Comparison of ENCODE assay signal across 25 cellular contexts in genomic region chr5:10828241-10828640, GRCh38.
DNase-seq lines count a peak whose midpoint lies in the region; ATAC-seq and TF ChIP-seq lines count a peak whose summit lies in the region.
"Had no signal": no experiment of that assay in that cellular context is flagged by ENCODE, and none has a peak within 500 bp of the region (broad histone marks: within the 10 kb centered on the region; RNA-seq: fewer than 3 reads in every experiment).

No MANE protein-coding gene starts in this region.

- no peak for ATAC-seq in GM19328 (IDR thresholded peaks at IDR 0.05; ENCODE audit: unreplicated experiment)
- ATAC-seq: natural killer cell treated with Interleukin-12 subunit alpha and Interleukin-12 subunit beta and Interleukin-15 and Interleukin-18, amount 100 ng/mL, for 72 hours; WTC11 had no signal

- TF ChIP-seq CTCF in fibroblast of mammary gland (conservative IDR thresholded peaks at IDR 0.05; ENCODE audit: control insufficient read depth, insufficient read depth, low read depth, low read length) (no peak), retinal pigment epithelial cell (conservative IDR thresholded peaks at IDR 0.05; ENCODE audit: low read depth, low read length) (no peak), uterus (IDR thresholded peaks at IDR 0.05) (no peak), esophagus muscularis mucosa (IDR thresholded peaks at IDR 0.05) (no peak)

- intact Hi-C loops in uterus (cut with DNase I; ENCODE audit: low total_unique reads) = no loop called here
- intact Hi-C loops in esophagus muscularis mucosa (cut with DNase I) = no loop called here

- DNase-seq in GM03348 (ENCODE audit: low spot score) (peak; percentile 22), adipocyte (ENCODE audit: low read depth) (peak; percentile 70), fibroblast of mammary gland (ENCODE audit: low read depth) (peak; percentile 44), retinal pigment epithelial cell (ENCODE audit: low read depth) (peak; percentile 5), uterus (no peak), esophagus muscularis mucosa (ENCODE audit: extremely low spot score) (no peak), NCI-H1048 (lab: John Stamatoyannopoulos, UW) (no peak)
- DNase-seq: activated T-cell treated with anti-CD3 and anti-CD28 coated beads, Interleukin-2, amount 50 U/mL, for 48 hours; Caco-2; effector CD4-positive, alpha-beta T cell; esophagus squamous epithelium; islet precursor cell; mesendoderm; NCI-H1436 treated with DMSO at 0.1 percent for 48 hours; NCI-H774; OCI-M1; SIG-M5; stimulated activated CD4-positive, alpha-beta T cell treated with anti-CD3 and anti-CD28 coated beads, Interleukin-1b, Interleukin-23, amount 100 ng/mL, for 48 hours; stimulated activated naive CD4-positive, alpha-beta T cell; tibial artery had no signal

- H3K36me3 ChIP-seq in adipocyte (ENCODE audit: control insufficient read depth, insufficient read depth, low read length, severe bottlenecking) (no peaks in the 10 kb centered on the region), uterus (no peaks in the 10 kb centered on the region), esophagus muscularis mucosa (no peaks in the 10 kb centered on the region)
- H3K36me3 ChIP-seq: esophagus squamous epithelium, tibial artery had no signal

- WGBS in esophagus muscularis mucosa = 42% methylated on average over 2 of the region's 2 CpGs

- H3K4me3 ChIP-seq in adipocyte (ENCODE audit: low read length) (no peak overlapping the region), fibroblast of mammary gland (ENCODE audit: control insufficient read depth, low read depth, low read length) (no peak overlapping the region), retinal pigment epithelial cell (ENCODE audit: low read length) (no peak overlapping the region), uterus (no peak overlapping the region), esophagus muscularis mucosa (no peak overlapping the region)
- H3K4me3 ChIP-seq: esophagus squamous epithelium, hepatocyte, tibial artery had no signal

- no peak for TF ChIP-seq EP300 in esophagus muscularis mucosa (IDR thresholded peaks at IDR 0.05)

- H3K9me3 ChIP-seq in adipocyte (ENCODE audit: control insufficient read depth, low read length) (no peaks in the 10 kb centered on the region), uterus (no peaks in the 10 kb centered on the region), esophagus muscularis mucosa (no peaks in the 10 kb centered on the region)
- H3K9me3 ChIP-seq: esophagus squamous epithelium, tibial artery had no signal

- H3K27me3 ChIP-seq in adipocyte (replicated peaks; ENCODE audit: control insufficient read depth, insufficient read depth, low read length) (no peaks in the 10 kb centered on the region), uterus (no peaks in the 10 kb centered on the region), esophagus muscularis mucosa (peaks cover 0 to 10% (median 0%) of the 10 kb centered on the region in 4 donors)
- H3K27me3 ChIP-seq: hepatocyte, tibial artery had no signal

- TF ChIP-seq POLR2A in uterus (IDR thresholded peaks at IDR 0.05) (no peak), esophagus muscularis mucosa (IDR thresholded peaks at IDR 0.05; ENCODE audit: low read depth) (no peak)

- no peak overlapping the region for H3K9ac ChIP-seq in adipocyte (ENCODE audit: low read length)
- H3K9ac ChIP-seq: parathyroid adenoma had no signal

- H3K4me1 ChIP-seq in adipocyte (ENCODE audit: control insufficient read depth, insufficient read depth, low read length) = peaks cover 14% of the 10 kb centered on the region
- peaks cover 0 to 11% of the 10 kb centered on the region in 2 donors for H3K4me1 ChIP-seq in uterus
- peaks cover 0 to 10% (median 0%) of the 10 kb centered on the region in 4 donors for H3K4me1 ChIP-seq in esophagus muscularis mucosa
- H3K4me1 ChIP-seq: parathyroid adenoma had no signal

- H3K27ac ChIP-seq in uterus = peak overlapping the region in 1 of 2 donors; percentile 42
- H3K27ac ChIP-seq in esophagus muscularis mucosa (replicated peaks in 1 of 4) = no peak overlapping the region
- H3K27ac ChIP-seq: esophagus squamous epithelium, hepatocyte, parathyroid adenoma, tibial artery had no signal

Comparison
In these comparisons a context has a peak if more than half of its experiments do, and no peak if none do; other contexts are left out.
1. DNase-seq: peak in GM03348 (single experiment), adipocyte (single experiment), fibroblast of mammary gland (single experiment) and retinal pigment epithelial cell (single experiment); none in uterus (0 of 2), esophagus muscularis mucosa (single experiment) and NCI-H1048 (single experiment).